ENCODE assay signal across 22 cellular contexts in the genomic region with DNA sequence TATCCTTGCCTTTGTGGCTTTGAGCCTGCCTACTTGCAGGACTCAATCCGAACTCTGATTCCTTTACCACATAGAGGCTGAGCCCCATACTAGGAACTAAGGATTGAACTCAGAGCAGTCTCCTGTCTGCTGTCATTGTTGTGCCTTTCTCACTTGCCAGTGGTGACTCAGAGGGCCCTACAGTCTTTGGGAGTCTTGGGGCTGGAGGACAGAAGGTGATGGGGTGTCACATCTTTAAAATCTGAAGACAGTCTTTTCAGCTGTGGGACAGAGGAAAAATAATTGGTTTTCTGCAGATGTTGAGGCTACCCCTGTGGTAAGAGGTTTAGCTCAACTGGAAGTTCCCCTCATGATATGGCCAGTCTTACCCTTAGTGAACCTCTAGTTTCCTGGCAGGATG. TPM values are rescaled to one million over a fixed set of nuclear protein-coding genes. Genes with fewer than 3 reads are reported as not detected.
DNase-seq lines count a peak whose midpoint lies in the region; ATAC-seq lines count a peak whose summit lies in the region.
"Had no signal": no experiment of that assay in that cellular context is flagged by ENCODE, and none has a peak within 500 bp of the region (broad histone marks: within the 10 kb centered on the region; RNA-seq: fewer than 3 reads in every experiment).

No MANE protein-coding gene starts in this region.

- peaks cover 54% of the 10 kb centered on the region for H3K4me1 Mint-ChIP-seq in activated CD4-positive, alpha-beta T cell treated with anti-CD3 and anti-CD28 coated beads, Interleukin-2, amount 10 ng/mL, durations not matched to agents 24 days and 14 days
- H3K4me1 Mint-ChIP-seq in stimulated activated naive CD8-positive, alpha-beta T cell treated with anti-CD3 and anti-CD28 coated beads, Interleukin-15, Interleukin-2, amounts not matched to agents 100 ng/mL and 50 ng/mL, for 24 hours (ENCODE audit: low read depth): peaks cover 89% of the 10 kb centered on the region
- peaks cover 65% of the 10 kb centered on the region for H3K4me1 Mint-ChIP-seq in activated naive CD8-positive, alpha-beta T cell treated with anti-CD3 and anti-CD28 coated beads for 36 hours

- intact Hi-C loops in activated CD4-positive, alpha-beta T cell treated with anti-CD3 and anti-CD28 coated beads, Interleukin-2, amount 10 ng/mL, durations not matched to agents 24 days and 14 days (cut with micrococcal nuclease): no loop called here

- DNase-seq in activated CD4-positive, alpha-beta T cell treated with anti-CD3 and anti-CD28 coated beads, Interleukin-2, amount 10 ng/mL, durations not matched to agents 24 days and 14 days: no peak
- DNase-seq in activated CD4-positive, alpha-beta T cell treated with anti-CD3 and anti-CD28 coated beads, Interleukin-2, amount 50 U/mL, for 4 hours: no peak
- no peak for DNase-seq in stimulated activated naive CD8-positive, alpha-beta T cell treated with anti-CD3 and anti-CD28 coated beads, Interleukin-15, Interleukin-2, amounts not matched to agents 100 U/mL and 50 U/mL, for 24 hours
- no peak for DNase-seq in activated naive CD8-positive, alpha-beta T cell treated with anti-CD3 and anti-CD28 coated beads for 36 hours
- no peak for DNase-seq in stimulated activated CD4-positive, alpha-beta T cell treated with anti-CD3 and anti-CD28 coated beads, Interleukin-1b, Interleukin-23, amount 100 ng/mL, for 48 hours
- DNase-seq: AML-193; C1 segment of cervical spinal cord; Calu3; CD8-positive, alpha-beta memory T cell; DMS153; Karpas-422; MV-4-11; NCI-H1105 treated with DMSO at 0.1 percent for 48 hours; NCI-H2029 treated with DMSO at 0.1 percent for 48 hours; NCI-H226; NCI-H524; NCI-H774; NK-92 treated with Interleukin-12 subunit alpha and Interleukin-12 subunit beta, amount 100 ng/mL, for 24 hours; SHP77 treated with DMSO at 0.1 percent for 48 hours had no signal

- H3K36me3 Mint-ChIP-seq in activated CD4-positive, alpha-beta T cell treated with anti-CD3 and anti-CD28 coated beads, Interleukin-2, amount 10 ng/mL, durations not matched to agents 24 days and 14 days (ENCODE audit: low read depth): peaks cover 83% of the 10 kb centered on the region
- H3K36me3 Mint-ChIP-seq in stimulated activated naive CD8-positive, alpha-beta T cell treated with anti-CD3 and anti-CD28 coated beads, Interleukin-15, Interleukin-2, amounts not matched to agents 100 ng/mL and 50 ng/mL, for 24 hours (ENCODE audit: low read depth): peaks cover 87% of the 10 kb centered on the region
- peaks cover 58% of the 10 kb centered on the region for H3K36me3 Mint-ChIP-seq in activated naive CD8-positive, alpha-beta T cell treated with anti-CD3 and anti-CD28 coated beads for 36 hours

- no peaks in the 10 kb centered on the region for H3K9me3 Mint-ChIP-seq in activated CD4-positive, alpha-beta T cell treated with anti-CD3 and anti-CD28 coated beads, Interleukin-2, amount 10 ng/mL, durations not matched to agents 24 days and 14 days
- H3K9me3 Mint-ChIP-seq in stimulated activated naive CD8-positive, alpha-beta T cell treated with anti-CD3 and anti-CD28 coated beads, Interleukin-15, Interleukin-2, amounts not matched to agents 100 ng/mL and 50 ng/mL, for 24 hours: no peaks in the 10 kb centered on the region
- no peaks in the 10 kb centered on the region for H3K9me3 Mint-ChIP-seq in activated naive CD8-positive, alpha-beta T cell treated with anti-CD3 and anti-CD28 coated beads for 36 hours
- H3K9me3 Mint-ChIP-seq: CD8-positive, alpha-beta memory T cell had no signal

- peak overlapping the region; percentile 2 for H3K4me3 Mint-ChIP-seq in activated CD4-positive, alpha-beta T cell treated with anti-CD3 and anti-CD28 coated beads, Interleukin-2, amount 10 ng/mL, durations not matched to agents 24 days and 14 days
- no peak overlapping the region for H3K4me3 Mint-ChIP-seq in stimulated activated naive CD8-positive, alpha-beta T cell treated with anti-CD3 and anti-CD28 coated beads, Interleukin-15, Interleukin-2, amounts not matched to agents 100 ng/mL and 50 ng/mL, for 24 hours
- no peak overlapping the region for H3K4me3 Mint-ChIP-seq in activated naive CD8-positive, alpha-beta T cell treated with anti-CD3 and anti-CD28 coated beads for 36 hours
- H3K4me3 Mint-ChIP-seq: CD8-positive, alpha-beta memory T cell had no signal

- ATAC-seq in stimulated activated naive CD8-positive, alpha-beta T cell treated with anti-CD3 and anti-CD28 coated beads, Interleukin-15, Interleukin-2, amounts not matched to agents 100 U/mL and 50 U/mL, for 24 hours: no peak
- ATAC-seq in HG02798 (IDR thresholded peaks at IDR 0.05; ENCODE audit: poor library complexity, unreplicated experiment): no peak
- ATAC-seq: HCT116 had no signal

- peak overlapping the region; percentile 11 for H3K27ac Mint-ChIP-seq in activated CD4-positive, alpha-beta T cell treated with anti-CD3 and anti-CD28 coated beads, Interleukin-2, amount 10 ng/mL, durations not matched to agents 24 days and 14 days
- H3K27ac Mint-ChIP-seq in stimulated activated naive CD8-positive, alpha-beta T cell treated with anti-CD3 and anti-CD28 coated beads, Interleukin-15, Interleukin-2, amounts not matched to agents 100 ng/mL and 50 ng/mL, for 24 hours: peak overlapping the region; percentile 68
- H3K27ac Mint-ChIP-seq in activated naive CD8-positive, alpha-beta T cell treated with anti-CD3 and anti-CD28 coated beads for 36 hours: peak overlapping the region; percentile 69
- H3K27ac Mint-ChIP-seq: CD8-positive, alpha-beta memory T cell had no signal

- no peaks in the 10 kb centered on the region for H3K27me3 Mint-ChIP-seq in activated CD4-positive, alpha-beta T cell treated with anti-CD3 and anti-CD28 coated beads, Interleukin-2, amount 10 ng/mL, durations not matched to agents 24 days and 14 days
- no peaks in the 10 kb centered on the region for H3K27me3 Mint-ChIP-seq in stimulated activated naive CD8-positive, alpha-beta T cell treated with anti-CD3 and anti-CD28 coated beads, Interleukin-15, Interleukin-2, amounts not matched to agents 100 ng/mL and 50 ng/mL, for 24 hours
- no peaks in the 10 kb centered on the region for H3K27me3 Mint-ChIP-seq in activated naive CD8-positive, alpha-beta T cell treated with anti-CD3 and anti-CD28 coated beads for 36 hours
- H3K27me3 Mint-ChIP-seq: CD8-positive, alpha-beta memory T cell had no signal

RNA-seq across cellular contexts. Expression of a gene that starts 8.0 kb away (rescaled TPM):
- total RNA-seq in activated CD4-positive, alpha-beta T cell treated with anti-CD3 and anti-CD28 coated beads, Interleukin-2, amount 10 ng/mL, durations not matched to agents 24 days and 14 days: 253 and 257 TPM in 2 replicates
- total RNA-seq in activated naive CD8-positive, alpha-beta T cell treated with anti-CD3 and anti-CD28 coated beads for 36 hours: 100 to 1,000 TPM; 372 to 373 TPM
- total RNA-seq: Calu3 had no signal

Comparison
In these comparisons a context has a peak if more than half of its experiments do, and no peak if none do; other contexts are left out.
1. H3K27ac Mint-ChIP-seq: peak in every context shown above with its lines; median percentile 69 in activated naive CD8-positive, alpha-beta T cell treated with anti-CD3 and anti-CD28 coated beads for 36 hours; 68 in stimulated activated naive CD8-positive, alpha-beta T cell treated with anti-CD3 and anti-CD28 coated beads, Interleukin-15, Interleukin-2, amounts not matched to agents 100 ng/mL and 50 ng/mL, for 24 hours; 11 in activated CD4-positive, alpha-beta T cell treated with anti-CD3 and anti-CD28 coated beads, Interleukin-2, amount 10 ng/mL, durations not matched to agents 24 days and 14 days.